Comparison of ENCODE assay signal across 14 cellular contexts in the genomic region with DNA sequence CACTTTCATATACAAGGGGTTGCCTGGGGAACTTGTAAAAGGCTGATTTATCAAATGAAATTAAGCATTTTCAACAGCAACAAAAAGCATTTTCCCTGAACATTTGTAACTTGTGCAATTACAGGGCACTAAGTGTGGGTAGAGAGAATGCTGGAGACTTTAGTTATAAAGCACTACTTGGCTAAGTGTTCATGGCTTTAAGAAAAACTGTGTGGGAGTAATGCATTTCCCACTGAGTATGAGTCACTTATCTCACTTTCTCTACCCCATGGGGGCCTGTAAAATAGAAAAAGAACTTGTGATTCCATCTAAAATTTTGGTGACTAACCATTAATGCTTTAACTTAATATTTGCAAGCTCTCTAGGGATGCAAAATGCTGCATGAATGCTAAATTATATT.
DNase-seq lines count a peak whose midpoint lies in the region; ATAC-seq and TF ChIP-seq lines count a peak whose summit lies in the region.
"Had no signal": no experiment of that assay in that cellular context is flagged by ENCODE, and none has a peak within 500 bp of the region (broad histone marks: within the 10 kb centered on the region; RNA-seq: fewer than 3 reads in every experiment).

No MANE protein-coding gene starts in this region.

- peak; percentile 52 for ATAC-seq in GM21576 (IDR thresholded peaks at IDR 0.05; ENCODE audit: unreplicated experiment)
- ATAC-seq in gastroesophageal sphincter = no peak
- ATAC-seq: mucosa of descending colon; stimulated activated memory B cell treated with anti-CD40 and anti-IgM and Interleukin-4, amounts not matched to agents 10 μg/mL and 1 μg/mL and 100 μg/mL, for 72 hours had no signal

- no peaks in the 10 kb centered on the region for H3K27me3 ChIP-seq in kidney epithelial cell (ENCODE audit: control insufficient read depth, insufficient read depth, low read length)
- H3K27me3 ChIP-seq in Peyer's patch = no peaks in the 10 kb centered on the region
- no peaks in the 10 kb centered on the region for H3K27me3 ChIP-seq in gastroesophageal sphincter
- H3K27me3 ChIP-seq: spleen had no signal

- H3K4me3 ChIP-seq in kidney epithelial cell (ENCODE audit: low read depth, low read length) (no peak overlapping the region), Peyer's patch (no peak overlapping the region), gastroesophageal sphincter (no peak overlapping the region)
- H3K4me3 ChIP-seq: mucosa of descending colon, spleen had no signal

- no peak for TF ChIP-seq EP300 in gastroesophageal sphincter (IDR thresholded peaks at IDR 0.05)

- no peaks in the 10 kb centered on the region for H3K36me3 ChIP-seq in kidney epithelial cell (ENCODE audit: control insufficient read depth, insufficient read depth, low read length)
- H3K36me3 ChIP-seq in Peyer's patch = no peaks in the 10 kb centered on the region
- no peaks in the 10 kb centered on the region for H3K36me3 ChIP-seq in gastroesophageal sphincter
- H3K36me3 ChIP-seq: spleen had no signal

- DNase-seq in GM13976 (ENCODE audit: low spot score) = peak; percentile 15
- DNase-seq in MV-4-11 (lab: John Stamatoyannopoulos, UW) = peak; percentile 9
- peak; percentile 4 for DNase-seq in kidney epithelial cell (ENCODE audit: low read depth)
- DNase-seq in NCI-H2029 (lab: John Stamatoyannopoulos, UW) = no peak
- DNase-seq in mesenteric fat pad (ENCODE audit: low spot score) = no peak
- DNase-seq in Peyer's patch = no peak
- DNase-seq: activated CD8-positive, alpha-beta memory T cell treated with anti-CD3 and anti-CD28 coated beads, Interleukin-2, amount 50 U/mL, for 4 hours; COR-L47; mucosa of descending colon; NCI-H748 treated with DMSO at 0.1 percent for 48 hours; spleen had no signal

- in situ Hi-C loops in GM13976 (cut with MboI; ENCODE audit: low sequenced_read_pairs, unreplicated experiment) = no loop called here

- H3K4me1 ChIP-seq in Peyer's patch = no peaks in the 10 kb centered on the region
- H3K4me1 ChIP-seq in gastroesophageal sphincter = no peaks in the 10 kb centered on the region
- H3K4me1 ChIP-seq: spleen had no signal

- no peak for TF ChIP-seq POLR2A in Peyer's patch (IDR thresholded peaks at IDR 0.05)
- no peak for TF ChIP-seq POLR2A in gastroesophageal sphincter (IDR thresholded peaks at IDR 0.05)

- TF ChIP-seq CTCF in GM13976 (IDR thresholded peaks at IDR 0.05; ENCODE audit: borderline replicate concordance, control extremely low read depth, extremely low read depth, insufficient read depth, missing control alignments) (no peak), kidney epithelial cell (IDR thresholded peaks at IDR 0.05; ENCODE audit: insufficient read depth, low read length, poor library complexity, severe bottlenecking) (no peak), Peyer's patch (IDR thresholded peaks at IDR 0.05) (no peak), gastroesophageal sphincter (IDR thresholded peaks at IDR 0.05) (no peak)

- H3K27ac ChIP-seq in Peyer's patch (no peak overlapping the region), gastroesophageal sphincter (no peak overlapping the region)
- H3K27ac ChIP-seq: spleen had no signal

- H3K9me3 ChIP-seq in Peyer's patch = no peaks in the 10 kb centered on the region
- peaks cover 0 to 7% (median 0%) of the 10 kb centered on the region in 3 donors for H3K9me3 ChIP-seq in gastroesophageal sphincter
- H3K9me3 ChIP-seq: mucosa of descending colon had no signal

Comparison
In these comparisons a context has a peak if more than half of its experiments do, and no peak if none do; other contexts are left out.
1. DNase-seq: peak in GM13976 (single experiment), MV-4-11 (single experiment) and kidney epithelial cell (single experiment); none in NCI-H2029 (single experiment), mesenteric fat pad (single experiment) and Peyer's patch (0 of 3).